ENCODE assay signal across 7 cellular contexts in genomic region chr11:57641426-57641825, GRCh38. TPM values are rescaled to one million over a fixed set of nuclear protein-coding genes. Genes with fewer than 3 reads are reported as not detected.
DNase-seq lines count a peak whose midpoint lies in the region; ATAC-seq, FAIRE-seq and TF ChIP-seq lines count a peak whose summit lies in the region.
"Had no signal": no experiment of that assay in that cellular context is flagged by ENCODE, and none has a peak within 500 bp of the region (broad histone marks: within the 10 kb centered on the region; RNA-seq: fewer than 3 reads in every experiment).

No MANE protein-coding gene starts in this region.

- no peak overlapping the region for H4K91ac ChIP-seq in H1 (replicated peaks; ENCODE audit: insufficient read length, low read length)

- WGBS in H1 (ENCODE audit: extremely low coverage in 1 of 2, insufficient coverage in 1 of 2, insufficient read length in 1 of 2, insufficient replicate concordance in 2 of 2, low coverage in 1 of 2, low lambda C conversion rate in 2 of 2, missing lambda C conversion rate in 1 of 2), 2 experiments, result 86% methylated on average over 2 of the region's 2 CpGs; no CpG with 5 or more reads in 1 of the 2 experiments
- 52 to 90% (median 69%) methylated on average over 2 of the region's 2 CpGs for WGBS in spleen, 5 donors

- no peak overlapping the region for H2BK12ac ChIP-seq in H1 (ENCODE audit: low read depth, low read length)

- POLR2A ChIA-PET in H1 (lab: Charles Lee; ENCODE audit: partially characterized antibody), result interaction anchor here (0.8 to 29.6 kb wide), 33 partner anchors 10 to 316 kb away, joined by 3 to 1546 read pairs (median 6); partner anchors contain the start of genes CLP1, RTN4RL2, SERPING1 and SLC43A1

- no peak overlapping the region for H3K27ac ChIP-seq in H1 (ENCODE audit: low read depth, low read length)
- H3K27ac ChIP-seq in spleen, result peak overlapping the region in 1 of 8 donors; percentile 86

- 0 out of 2 replicates have a peak overlapping the region, but pooled peaks have one; percentile 27 for H2BK20ac ChIP-seq in H1 (ENCODE audit: low read length)

- no peak overlapping the region for H2AFZ ChIP-seq in H1 (ENCODE audit: low read length)

- no peak overlapping the region for H2AK5ac ChIP-seq in H1 (ENCODE audit: low read depth, low read length)

- TF ChIP-seq CTCF in H1 (IDR thresholded peaks at IDR 0.05; ENCODE audit: control extremely low read depth in 1 of 3, insufficient read depth in 1 of 3, low read depth in 1 of 3, low read length in 3 of 3) (peak in 2 of 3 experiments; percentile 57 to 63; a peak in 3 of 4 replicates), spleen (IDR thresholded peaks at IDR 0.05 in 8 of 11, conservative IDR thresholded peaks at IDR 0.05 in 3 of 11) (peak in 9 of 11 experiments; percentile 10 to 62 (median 45))

- no peaks in the 10 kb centered on the region for H3K27me3 ChIP-seq in H1 (replicated peaks in 1 of 4; ENCODE audit: control insufficient read depth in 3 of 4, extremely low read depth in 1 of 4, insufficient read depth in 3 of 4, low read length in 3 of 4)
- peaks cover 0 to 61% (median 17%) of the 10 kb centered on the region in 7 donors for H3K27me3 ChIP-seq in spleen (replicated peaks in 1 of 7)

- no peak for TF ChIP-seq EP300 in H1 (IDR thresholded peaks at IDR 0.05; ENCODE audit: borderline replicate concordance in 1 of 2, low read depth in 2 of 2, low read length in 2 of 2)

- no peak overlapping the region for H3K23ac ChIP-seq in H1 (ENCODE audit: insufficient read length)

- CTCF ChIA-PET in H1 (lab: Charles Lee; ENCODE audit: partially characterized antibody), result interaction anchor here (0.7 to 14.3 kb wide), 40 partner anchors 7 to 183 kb away, joined by 3 to 357 read pairs (median 7); partner anchors contain the start of genes RTN4RL2, SERPING1, SLC43A1 and UBE2L6

- H4K8ac ChIP-seq in H1 (ENCODE audit: extremely low read depth, insufficient read depth, low read length), result no peak overlapping the region

- H3K9me3 ChIP-seq in H1 (ENCODE audit: insufficient read depth in 2 of 2, low read depth in 1 of 2, low read length in 1 of 2) (no peaks in the 10 kb centered on the region), spleen (no peaks in the 10 kb centered on the region)

- peaks cover 27 to 48% (median 32%) of the 10 kb centered on the region in 4 experiments for H3K4me1 ChIP-seq in H1 (replicated peaks in 1 of 4; ENCODE audit: control insufficient read depth in 3 of 4, insufficient read depth in 4 of 4, low read length in 3 of 4)
- peaks cover 16 to 69% (median 53%) of the 10 kb centered on the region in 6 donors for H3K4me1 ChIP-seq in spleen

- intact Hi-C loops in spleen (cut with DNase I; ENCODE audit: low total_unique reads), result loop anchor here (5.0 to 10.0 kb wide), 3 partner anchors 69 to 297 kb away; no protein-coding TSS in a partner anchor

- no peak overlapping the region for H4K5ac ChIP-seq in H1 (ENCODE audit: insufficient read length, low read depth, low read length)

- peaks cover 24 to 37% of the 10 kb centered on the region in 2 experiments for H4K20me1 ChIP-seq in H1 (replicated peaks in 1 of 2; ENCODE audit: control insufficient read depth in 1 of 2, insufficient read depth in 2 of 2, low read length in 2 of 2)

- H3K4me2 ChIP-seq in H1 (ENCODE audit: insufficient read depth in 1 of 2, low read depth in 2 of 2, low read length in 2 of 2), result peak overlapping the region; percentile 91 to 94

- no peak overlapping the region; the same call in 1 of the 2 replicates for H2BK15ac ChIP-seq in H1 (ENCODE audit: low read length)

- H3K14ac ChIP-seq in H1 (ENCODE audit: insufficient read length), result no peak overlapping the region

- H3K18ac ChIP-seq in H1 (ENCODE audit: extremely low read depth, low read length), result no peak overlapping the region; the same call in 1 of the 2 replicates

- peaks cover 0 to 38% of the 10 kb centered on the region in 2 experiments; a peak in 2 of 4 replicates for H3K79me2 ChIP-seq in H1 (ENCODE audit: control insufficient read depth in 1 of 2, insufficient read depth in 2 of 2, low read length in 2 of 2)

- no peak overlapping the region for H3K56ac ChIP-seq in H1 (replicated peaks; ENCODE audit: insufficient read length, low read depth, low read length)

- DNase-seq in NCI-H1092 treated with DMSO at 0.1 percent for 48 hours (lab: John Stamatoyannopoulos, UW) (peak; percentile 31), NCI-H1092 (lab: John Stamatoyannopoulos, UW) (no peak), NCI-H345 treated with DMSO at 0.1 percent for 48 hours (lab: John Stamatoyannopoulos, UW; ENCODE audit: unreplicated experiment) (peak; percentile 21), H1 (ENCODE audit: low read depth in 1 of 2, low spot score in 2 of 2) (no peak), spleen (no peak)

- TF ChIP-seq RAD21 in H1 (IDR thresholded peaks at IDR 0.05 in 1 of 2, conservative IDR thresholded peaks at IDR 0.05 in 1 of 2; ENCODE audit: low read depth in 2 of 2, low read length in 2 of 2), result peak; percentile 67 to 73

- H3K36me3 ChIP-seq in H1 (ENCODE audit: control insufficient read depth in 2 of 4, insufficient read depth in 4 of 4, low read length in 3 of 4) (peaks cover 9 to 29% (median 13%) of the 10 kb centered on the region in 4 experiments; a peak in 6 of 8 replicates), spleen (no peaks in the 10 kb centered on the region)

- FAIRE-seq in H1 (lab: Jason Lieb, UNC), result peak; percentile 92

- H3K9ac ChIP-seq in H1 (replicated peaks in 1 of 4; ENCODE audit: extremely low read depth in 1 of 4, low read depth in 3 of 4, low read length in 3 of 4), result no peak overlapping the region

- no peak overlapping the region for H2BK5ac ChIP-seq in H1 (ENCODE audit: low read depth, low read length)

- 0 out of 3 replicates have a peak, but pooled peaks of 1 of the 2 experiments have one; percentile 9 for TF ChIP-seq POLR2A in H1 (IDR thresholded peaks at IDR 0.05; ENCODE audit: control extremely low read depth in 1 of 2, low read depth in 2 of 2, low read length in 2 of 2)
- no peak for TF ChIP-seq POLR2A in spleen (IDR thresholded peaks at IDR 0.05)

- H3K4me3 ChIP-seq in H1 (ENCODE audit: extremely low read depth in 1 of 4, insufficient read depth in 2 of 4, low read depth in 3 of 4, low read length in 4 of 4) (peak overlapping the region in 1 of 4 experiments; percentile 97; a peak in 4 of 8 replicates), spleen (no peak overlapping the region)

- H2BK120ac ChIP-seq in H1 (replicated peaks; ENCODE audit: low read depth, low read length), result no peak overlapping the region

- peaks cover 10% of the 10 kb centered on the region; the same call in 1 of the 2 replicates for H3K79me1 ChIP-seq in H1 (ENCODE audit: low read depth, low read length)

- no peak overlapping the region for H3K4ac ChIP-seq in H1 (replicated peaks; ENCODE audit: insufficient read length, low read depth, low read length)

- ATAC-seq in GM18873 (IDR thresholded peaks at IDR 0.05; ENCODE audit: low FRiP score, unreplicated experiment), result no peak

- peaks cover 17% of the 10 kb centered on the region for H3K23me2 ChIP-seq in H1 (ENCODE audit: low read depth, low read length)

RNA-seq across cellular contexts. Expression of gene YPEL4, which starts 8.3 kb away (rescaled TPM):
- 0.13 TPM in 1 of 2 replicates, not detected in the other for total RNA-seq in H1 (2021; fragmentation: NEBNext Ultra II Directional; extraction: Animal tissue kit (Norgen Biotek cat#: 25700))
- polyA plus RNA-seq in H1 (2011; rRNA removed) (0.09 and 0.38 TPM in 2 replicates), spleen (1 to 10 TPM in 1 of 3 donors, under 1 TPM in 2; 0.77 to 2.4 (median 1.00) TPM)
- 0.05 TPM for polyA plus RNA-seq in H1 (2011; cell fraction: cytosol; rRNA removed)
- polyA plus RNA-seq in H1 (2011; cell fraction: nucleus; rRNA removed), result 0.19 TPM
- polyA plus RNA-seq in H1 (2012, experiment 1 of 2), result 4.7 to 5.7 TPM (median 5.0 TPM) in 4 replicates
- polyA plus RNA-seq in H1 (2012, experiment 2 of 2), result 0.89 TPM
- polyA plus RNA-seq in H1 (2013, experiment 1 of 2), result 0.06 TPM
- 0.06 TPM for polyA plus RNA-seq in H1 (2013, experiment 2 of 2)
- polyA minus RNA-seq in H1 (2011; rRNA and poly(A)+ RNA removed), result 0.07 and 0.19 TPM in 2 replicates
- not detected for polyA minus RNA-seq in H1 (2011; cell fraction: cytosol; rRNA and poly(A)+ RNA removed)
- polyA minus RNA-seq in H1 (2011; cell fraction: nucleus; rRNA and poly(A)+ RNA removed), result 0.40 TPM
- 1 to 10 TPM in 6 of 7 donors, under 1 TPM in 1; 0.63 to 8.3 (median 2.2) TPM for total RNA-seq in spleen

RNA-seq across cellular contexts. Expression of gene CLP1, which starts 16.1 kb away (rescaled TPM):
- 29.3 and 29.9 TPM in 2 replicates for total RNA-seq in H1 (2021; fragmentation: NEBNext Ultra II Directional; extraction: Animal tissue kit (Norgen Biotek cat#: 25700))
- polyA plus RNA-seq in H1 (2011; rRNA removed), result 25.6 and 29.4 TPM in 2 replicates
- polyA plus RNA-seq in H1 (2011; cell fraction: cytosol; rRNA removed), result 34.3 TPM
- polyA plus RNA-seq in H1 (2011; cell fraction: nucleus; rRNA removed), result 17.9 TPM
- 25.6 to 29.5 TPM (median 29.2 TPM) in 4 replicates for polyA plus RNA-seq in H1 (2012, experiment 1 of 2)
- 8.3 TPM for polyA plus RNA-seq in H1 (2012, experiment 2 of 2)
- polyA plus RNA-seq in H1 (2013, experiment 1 of 2), result 14.9 TPM
- 14.9 TPM for polyA plus RNA-seq in H1 (2013, experiment 2 of 2)
- polyA minus RNA-seq in H1 (2011; rRNA and poly(A)+ RNA removed), result 38.6 and 50.0 TPM in 2 replicates
- polyA minus RNA-seq in H1 (2011; cell fraction: cytosol; rRNA and poly(A)+ RNA removed), result 14.3 TPM
- 13.7 TPM for polyA minus RNA-seq in H1 (2011; cell fraction: nucleus; rRNA and poly(A)+ RNA removed)
- total RNA-seq in spleen, result 10 to 100 TPM; 10.5 to 21.6 (median 14.6) TPM
- polyA plus RNA-seq in spleen, result 10 to 100 TPM in 1 of 3 donors, 1 to 10 TPM in 2; 8.3 to 12.2 (median 8.4) TPM

RNA-seq across cellular contexts. Expression of gene ZDHHC5, which starts 26.5 kb away (rescaled TPM):
- total RNA-seq in H1 (2021; fragmentation: NEBNext Ultra II Directional; extraction: Animal tissue kit (Norgen Biotek cat#: 25700)), result 54.8 and 56.3 TPM in 2 replicates
- polyA plus RNA-seq in H1 (2011; rRNA removed), result 36.1 and 40.0 TPM in 2 replicates
- 43.3 TPM for polyA plus RNA-seq in H1 (2011; cell fraction: cytosol; rRNA removed)
- polyA plus RNA-seq in H1 (2011; cell fraction: nucleus; rRNA removed), result 53.0 TPM
- polyA plus RNA-seq in H1 (2012, experiment 1 of 2), result 30.3 to 43.2 TPM (median 37.2 TPM) in 4 replicates
- 29.7 TPM for polyA plus RNA-seq in H1 (2012, experiment 2 of 2)
- 43.4 TPM for polyA plus RNA-seq in H1 (2013, experiment 1 of 2)
- polyA plus RNA-seq in H1 (2013, experiment 2 of 2), result 48.7 TPM
- polyA minus RNA-seq in H1 (2011; rRNA and poly(A)+ RNA removed), result 84.0 and 88.8 TPM in 2 replicates
- 31.1 TPM for polyA minus RNA-seq in H1 (2011; cell fraction: cytosol; rRNA and poly(A)+ RNA removed)
- 34.7 TPM for polyA minus RNA-seq in H1 (2011; cell fraction: nucleus; rRNA and poly(A)+ RNA removed)
- 10 to 100 TPM; 41.5 to 58.0 (median 51.2) TPM for total RNA-seq in spleen
- polyA plus RNA-seq in spleen, result 10 to 100 TPM; 14.0 to 16.7 (median 14.2) TPM

RNA-seq across cellular contexts. Expression of gene SERPING1, which starts 43.9 kb away (rescaled TPM):
- total RNA-seq in H1 (2021; fragmentation: NEBNext Ultra II Directional; extraction: Animal tissue kit (Norgen Biotek cat#: 25700)), result 50.9 and 57.3 TPM in 2 replicates
- polyA plus RNA-seq in H1 (2011; rRNA removed), result 54.8 and 78.8 TPM in 2 replicates
- polyA plus RNA-seq in H1 (2011; cell fraction: cytosol; rRNA removed), result 37.7 TPM
- 62.1 TPM for polyA plus RNA-seq in H1 (2011; cell fraction: nucleus; rRNA removed)
- 56.7 to 76.6 TPM (median 65.9 TPM) in 4 replicates for polyA plus RNA-seq in H1 (2012, experiment 1 of 2)
- polyA plus RNA-seq in H1 (2012, experiment 2 of 2), result 69.6 TPM
- polyA plus RNA-seq in H1 (2013, experiment 1 of 2), result 117 TPM
- 123 TPM for polyA plus RNA-seq in H1 (2013, experiment 2 of 2)
- 37.0 and 41.9 TPM in 2 replicates for polyA minus RNA-seq in H1 (2011; rRNA and poly(A)+ RNA removed)
- polyA minus RNA-seq in H1 (2011; cell fraction: cytosol; rRNA and poly(A)+ RNA removed), result 29.6 TPM
- polyA minus RNA-seq in H1 (2011; cell fraction: nucleus; rRNA and poly(A)+ RNA removed), result 18.7 TPM
- total RNA-seq in spleen, result 100 to 1,000 TPM; 121 to 364 (median 255) TPM
- 100 to 1,000 TPM; 104 to 187 (median 161) TPM for polyA plus RNA-seq in spleen
- total RNA-seq: CD8-positive, alpha-beta memory T cell had no signal
- polyA plus RNA-seq: CD8-positive, alpha-beta memory T cell had no signal

Comparison
In these comparisons a context has a peak if more than half of its experiments do, and no peak if none do; other contexts are left out.
1. DNase-seq: peak in NCI-H1092 treated with DMSO at 0.1 percent for 48 hours (single experiment) and NCI-H345 treated with DMSO at 0.1 percent for 48 hours (single experiment); none in NCI-H1092 (single experiment), H1 (0 of 2) and spleen (single experiment).